Comparison of ENCODE assay signal across 8 cellular contexts in genomic region chr16:1309888-1310831, GRCh38. TPM values are rescaled to one million over a fixed set of nuclear protein-coding genes. Genes with fewer than 3 reads are reported as not detected.
DNase-seq lines count a peak whose midpoint lies in the region; ATAC-seq and TF ChIP-seq lines count a peak whose summit lies in the region.

No MANE protein-coding gene starts in this region.

- H3K27ac ChIP-seq in tibial artery = peak overlapping the region; percentile 93 to 97

- H3K27ac Mint-ChIP-seq in activated CD8-positive, alpha-beta memory T cell treated with anti-CD3 and anti-CD28 coated beads, Interleukin-2, amount 10 ng/mL, durations not matched to agents 7 days and 5 days = peak overlapping the region; percentile 91
- H3K27ac Mint-ChIP-seq in natural killer cell treated with Interleukin-12 subunit alpha and Interleukin-12 subunit beta and Interleukin-15 and Interleukin-18, amount 100 ng/mL, for 72 hours = peak overlapping the region; percentile 94

- H3K27me3 Mint-ChIP-seq in activated CD8-positive, alpha-beta memory T cell treated with anti-CD3 and anti-CD28 coated beads, Interleukin-2, amount 10 ng/mL, durations not matched to agents 7 days and 5 days = no peaks in the 10 kb centered on the region
- H3K27me3 Mint-ChIP-seq in natural killer cell treated with Interleukin-12 subunit alpha and Interleukin-12 subunit beta and Interleukin-15 and Interleukin-18, amount 100 ng/mL, for 72 hours = no peaks in the 10 kb centered on the region

- no peaks in the 10 kb centered on the region for H3K9me3 ChIP-seq in Loucy (ENCODE audit: insufficient read depth, low read depth, low read length)
- no peaks in the 10 kb centered on the region for H3K9me3 ChIP-seq in tibial artery

- TF ChIP-seq CTCF in Loucy (conservative IDR thresholded peaks at IDR 0.05; ENCODE audit: low read length) = no peak
- TF ChIP-seq CTCF in epithelial cell of proximal tubule (conservative IDR thresholded peaks at IDR 0.05; ENCODE audit: low read depth, low read length) = no peak
- no peak for TF ChIP-seq CTCF in tibial artery (IDR thresholded peaks at IDR 0.05)

- intact Hi-C loops in tibial artery (cut with DNase I; ENCODE audit: low total_unique reads) = no loop called here

- H3K79me2 ChIP-seq in Loucy (ENCODE audit: insufficient read depth, low read length) = peaks cover 54% of the 10 kb centered on the region

- peak overlapping the region; percentile 88 for H3K4me2 ChIP-seq in Loucy (ENCODE audit: low read depth, low read length, poor library complexity, severe bottlenecking)

- no peaks in the 10 kb centered on the region for H3K9me3 Mint-ChIP-seq in activated CD8-positive, alpha-beta memory T cell treated with anti-CD3 and anti-CD28 coated beads, Interleukin-2, amount 10 ng/mL, durations not matched to agents 7 days and 5 days (ENCODE audit: low read depth)
- H3K9me3 Mint-ChIP-seq in natural killer cell treated with Interleukin-12 subunit alpha and Interleukin-12 subunit beta and Interleukin-15 and Interleukin-18, amount 100 ng/mL, for 72 hours = no peaks in the 10 kb centered on the region

- peak; percentile 65 for DNase-seq in AG08396 (ENCODE audit: low spot score)
- DNase-seq in activated CD8-positive, alpha-beta memory T cell treated with anti-CD3 and anti-CD28 coated beads, Interleukin-2, amount 10 ng/mL, durations not matched to agents 7 days and 5 days = peak; percentile 72
- peak; percentile 49 for DNase-seq in epithelial cell of proximal tubule (ENCODE audit: low read depth)
- peak; percentile 87 for DNase-seq in natural killer cell treated with Interleukin-12 subunit alpha and Interleukin-12 subunit beta and Interleukin-15 and Interleukin-18, amount 100 ng/mL, for 72 hours (ENCODE audit: low spot score)
- peak; percentile 50 to 82 for DNase-seq in tibial artery
- DNase-seq in D341Med (ENCODE audit: low spot score) = no peak

- peaks cover 44% of the 10 kb centered on the region for H3K4me1 Mint-ChIP-seq in activated CD8-positive, alpha-beta memory T cell treated with anti-CD3 and anti-CD28 coated beads, Interleukin-2, amount 10 ng/mL, durations not matched to agents 7 days and 5 days
- H3K4me1 Mint-ChIP-seq in natural killer cell treated with Interleukin-12 subunit alpha and Interleukin-12 subunit beta and Interleukin-15 and Interleukin-18, amount 100 ng/mL, for 72 hours (ENCODE audit: low read depth in 2 of 2) = peaks cover 19 to 32% of the 10 kb centered on the region in 2 donors

- peak overlapping the region; percentile 92 for H3K9ac ChIP-seq in Loucy (ENCODE audit: low read depth, low read length, poor library complexity, severe bottlenecking)

- H3K4me1 ChIP-seq in Loucy (ENCODE audit: insufficient read depth, low read length, poor library complexity, severe bottlenecking) (no peaks in the 10 kb centered on the region), tibial artery (peaks cover 6 to 52% (median 32%) of the 10 kb centered on the region in 4 donors)

- H2AFZ ChIP-seq in Loucy (ENCODE audit: low read length) = no peak overlapping the region

- peaks cover 43% of the 10 kb centered on the region for H4K20me1 ChIP-seq in Loucy (ENCODE audit: insufficient read depth, low read length, poor library complexity, severe bottlenecking)

- H3F3A ChIP-seq in Loucy (ENCODE audit: low read depth) = no peaks in the 10 kb centered on the region

- H3K4me3 ChIP-seq in Loucy (ENCODE audit: low read length, poor library complexity, severe bottlenecking) (peak overlapping the region; percentile 95), epithelial cell of proximal tubule (ENCODE audit: low read depth, low read length) (peak overlapping the region; percentile 72), tibial artery (peak overlapping the region; percentile 74 to 91)

- peaks cover 18% of the 10 kb centered on the region for H3K36me3 Mint-ChIP-seq in activated CD8-positive, alpha-beta memory T cell treated with anti-CD3 and anti-CD28 coated beads, Interleukin-2, amount 10 ng/mL, durations not matched to agents 7 days and 5 days
- peaks cover 7% of the 10 kb centered on the region for H3K36me3 Mint-ChIP-seq in natural killer cell treated with Interleukin-12 subunit alpha and Interleukin-12 subunit beta and Interleukin-15 and Interleukin-18, amount 100 ng/mL, for 72 hours

- CTCF ChIA-PET in activated CD8-positive, alpha-beta memory T cell treated with anti-CD3 and anti-CD28 coated beads, Interleukin-2, amount 10 ng/mL, durations not matched to agents 7 days and 5 days (lab: Charles Lee) = interaction anchor here (1.1 to 1.4 kb wide), 3 partner anchors 9 to 54 kb away, joined by 3 to 5 read pairs (median 4); no protein-coding TSS in a partner anchor

- peak overlapping the region; percentile 97 for H3K4me3 Mint-ChIP-seq in activated CD8-positive, alpha-beta memory T cell treated with anti-CD3 and anti-CD28 coated beads, Interleukin-2, amount 10 ng/mL, durations not matched to agents 7 days and 5 days
- H3K4me3 Mint-ChIP-seq in natural killer cell treated with Interleukin-12 subunit alpha and Interleukin-12 subunit beta and Interleukin-15 and Interleukin-18, amount 100 ng/mL, for 72 hours = peak overlapping the region; percentile 97

- H3K27me3 ChIP-seq in Loucy (ENCODE audit: insufficient read depth, low read length, poor library complexity, severe bottlenecking) (no peaks in the 10 kb centered on the region), tibial artery (peaks cover 0 to 4% of the 10 kb centered on the region in 2 donors)

- peak; percentile 8 for ATAC-seq in GM21526 (IDR thresholded peaks at IDR 0.05; ENCODE audit: low FRiP score, unreplicated experiment)
- ATAC-seq in activated CD8-positive, alpha-beta memory T cell treated with anti-CD3 and anti-CD28 coated beads, Interleukin-2, amount 10 ng/mL, durations not matched to agents 7 days and 5 days = peak; percentile 41
- peak; percentile 47 to 60 for ATAC-seq in natural killer cell treated with Interleukin-12 subunit alpha and Interleukin-12 subunit beta and Interleukin-15 and Interleukin-18, amount 100 ng/mL, for 72 hours

- H3K9me2 ChIP-seq in Loucy (replicated peaks; ENCODE audit: low read depth, low read length) = no peaks in the 10 kb centered on the region

- H3K36me3 ChIP-seq in Loucy (ENCODE audit: insufficient read depth, low read length) (no peaks in the 10 kb centered on the region; the same call in 1 of the 2 replicates), tibial artery (peaks cover 9 to 25% (median 17%) of the 10 kb centered on the region in 3 donors)

RNA-seq across cellular contexts. Expression of gene UBE2I, which starts 0.7 kb away (rescaled TPM):
- 100 to 1,000 TPM; 224 to 253 TPM for total RNA-seq in activated CD8-positive, alpha-beta memory T cell treated with anti-CD3 and anti-CD28 coated beads, Interleukin-2, amount 10 ng/mL, durations not matched to agents 7 days and 5 days
- total RNA-seq in epithelial cell of proximal tubule = 97.0 and 112 TPM in 2 replicates
- total RNA-seq in natural killer cell treated with Interleukin-12 subunit alpha and Interleukin-12 subunit beta and Interleukin-15 and Interleukin-18, amount 100 ng/mL, for 72 hours = 100 to 1,000 TPM; 202 to 246 TPM

RNA-seq across cellular contexts. Expression of gene BAIAP3, which starts 23.3 kb away (rescaled TPM):
- under 1 TPM; 0.45 to 0.53 TPM for total RNA-seq in activated CD8-positive, alpha-beta memory T cell treated with anti-CD3 and anti-CD28 coated beads, Interleukin-2, amount 10 ng/mL, durations not matched to agents 7 days and 5 days
- total RNA-seq in epithelial cell of proximal tubule = 1.5 and 3.9 TPM in 2 replicates
- under 1 TPM; 0.17 to 0.31 TPM for total RNA-seq in natural killer cell treated with Interleukin-12 subunit alpha and Interleukin-12 subunit beta and Interleukin-15 and Interleukin-18, amount 100 ng/mL, for 72 hours

RNA-seq across cellular contexts. Expression of gene TSR3, which starts 41.5 kb away (rescaled TPM):
- total RNA-seq in activated CD8-positive, alpha-beta memory T cell treated with anti-CD3 and anti-CD28 coated beads, Interleukin-2, amount 10 ng/mL, durations not matched to agents 7 days and 5 days = 10 to 100 TPM; 52.9 to 57.8 TPM
- 123 and 157 TPM in 2 replicates for total RNA-seq in epithelial cell of proximal tubule
- 100 to 1,000 TPM in 1 of 2 donors, 10 to 100 TPM in 1; 57.4 to 108 TPM for total RNA-seq in natural killer cell treated with Interleukin-12 subunit alpha and Interleukin-12 subunit beta and Interleukin-15 and Interleukin-18, amount 100 ng/mL, for 72 hours

RNA-seq across cellular contexts. Expression of gene GNPTG, which starts 41.6 kb away (rescaled TPM):
- 10 to 100 TPM; 29.3 to 33.0 TPM for total RNA-seq in activated CD8-positive, alpha-beta memory T cell treated with anti-CD3 and anti-CD28 coated beads, Interleukin-2, amount 10 ng/mL, durations not matched to agents 7 days and 5 days
- total RNA-seq in epithelial cell of proximal tubule = 38.3 and 63.9 TPM in 2 replicates
- 10 to 100 TPM; 36.1 to 38.9 TPM for total RNA-seq in natural killer cell treated with Interleukin-12 subunit alpha and Interleukin-12 subunit beta and Interleukin-15 and Interleukin-18, amount 100 ng/mL, for 72 hours

RNA-seq across cellular contexts. Expression of gene TPSD1, which starts 54.3 kb away (rescaled TPM):
- not detected for total RNA-seq in activated CD8-positive, alpha-beta memory T cell treated with anti-CD3 and anti-CD28 coated beads, Interleukin-2, amount 10 ng/mL, durations not matched to agents 7 days and 5 days
- not detected in 2 replicates for total RNA-seq in epithelial cell of proximal tubule
- total RNA-seq in natural killer cell treated with Interleukin-12 subunit alpha and Interleukin-12 subunit beta and Interleukin-15 and Interleukin-18, amount 100 ng/mL, for 72 hours = not detected
